Comparison of ENCODE assay signal across 1 cellular context in genomic region chr4:186684889-186685309, GRCh38.
TF ChIP-seq lines count a peak whose summit lies in the region.

No MANE protein-coding gene starts in this region.

TF ChIP-seq in IMR-90, 13 proteins besides CTCF, POLR2A, EP300 and RAD21:
- TF ChIP-seq MXI1 (IDR thresholded peaks at IDR 0.05; ENCODE audit: borderline replicate concordance, low read depth, low read length) (no peak), MAZ (IDR thresholded peaks at IDR 0.05; ENCODE audit: borderline replicate concordance, low read depth, low read length) (no peak), MAFK (IDR thresholded peaks at IDR 0.05; ENCODE audit: low read depth, low read length) (no peak), RCOR1 (IDR thresholded peaks at IDR 0.05; ENCODE audit: insufficient replicate concordance, low read length) (no peak), BHLHE40 (IDR thresholded peaks at IDR 0.05; ENCODE audit: low read depth, low read length) (no peak), SMC3 (IDR thresholded peaks at IDR 0.05; ENCODE audit: low read depth, low read length) (no peak), RFX5 (IDR thresholded peaks at IDR 0.05; ENCODE audit: low read depth, low read length) (no peak), CEBPB (IDR thresholded peaks at IDR 0.05; ENCODE audit: low read depth, low read length) (no peak), CHD1 (IDR thresholded peaks at IDR 0.05; ENCODE audit: low read depth, low read length) (no peak), NFE2L2 (IDR thresholded peaks at IDR 0.05; ENCODE audit: low read depth, low read length) (no peak), FOS (IDR thresholded peaks at IDR 0.05; ENCODE audit: low read depth, low read length) (no peak)
- TF ChIP-seq, protein P1, sequence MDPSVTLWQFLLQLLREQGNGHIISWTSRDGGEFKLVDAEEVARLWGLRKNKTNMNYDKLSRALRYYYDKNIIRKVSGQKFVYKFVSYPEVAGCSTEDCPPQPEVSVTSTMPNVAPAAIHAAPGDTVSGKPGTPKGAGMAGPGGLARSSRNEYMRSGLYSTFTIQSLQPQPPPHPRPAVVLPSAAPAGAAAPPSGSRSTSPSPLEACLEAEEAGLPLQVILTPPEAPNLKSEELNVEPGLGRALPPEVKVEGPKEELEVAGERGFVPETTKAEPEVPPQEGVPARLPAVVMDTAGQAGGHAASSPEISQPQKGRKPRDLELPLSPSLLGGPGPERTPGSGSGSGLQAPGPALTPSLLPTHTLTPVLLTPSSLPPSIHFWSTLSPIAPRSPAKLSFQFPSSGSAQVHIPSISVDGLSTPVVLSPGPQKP (IDR thresholded peaks at IDR 0.05; ENCODE audit: borderline replicate concordance, low read depth, low read length) = no peak
- TF ChIP-seq, protein P2, sequence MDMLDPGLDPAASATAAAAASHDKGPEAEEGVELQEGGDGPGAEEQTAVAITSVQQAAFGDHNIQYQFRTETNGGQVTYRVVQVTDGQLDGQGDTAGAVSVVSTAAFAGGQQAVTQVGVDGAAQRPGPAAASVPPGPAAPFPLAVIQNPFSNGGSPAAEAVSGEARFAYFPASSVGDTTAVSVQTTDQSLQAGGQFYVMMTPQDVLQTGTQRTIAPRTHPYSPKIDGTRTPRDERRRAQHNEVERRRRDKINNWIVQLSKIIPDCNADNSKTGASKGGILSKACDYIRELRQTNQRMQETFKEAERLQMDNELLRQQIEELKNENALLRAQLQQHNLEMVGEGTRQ (IDR thresholded peaks at IDR 0.05; ENCODE audit: low read depth, low read length) = no peak
